In the genomic region with DNA sequence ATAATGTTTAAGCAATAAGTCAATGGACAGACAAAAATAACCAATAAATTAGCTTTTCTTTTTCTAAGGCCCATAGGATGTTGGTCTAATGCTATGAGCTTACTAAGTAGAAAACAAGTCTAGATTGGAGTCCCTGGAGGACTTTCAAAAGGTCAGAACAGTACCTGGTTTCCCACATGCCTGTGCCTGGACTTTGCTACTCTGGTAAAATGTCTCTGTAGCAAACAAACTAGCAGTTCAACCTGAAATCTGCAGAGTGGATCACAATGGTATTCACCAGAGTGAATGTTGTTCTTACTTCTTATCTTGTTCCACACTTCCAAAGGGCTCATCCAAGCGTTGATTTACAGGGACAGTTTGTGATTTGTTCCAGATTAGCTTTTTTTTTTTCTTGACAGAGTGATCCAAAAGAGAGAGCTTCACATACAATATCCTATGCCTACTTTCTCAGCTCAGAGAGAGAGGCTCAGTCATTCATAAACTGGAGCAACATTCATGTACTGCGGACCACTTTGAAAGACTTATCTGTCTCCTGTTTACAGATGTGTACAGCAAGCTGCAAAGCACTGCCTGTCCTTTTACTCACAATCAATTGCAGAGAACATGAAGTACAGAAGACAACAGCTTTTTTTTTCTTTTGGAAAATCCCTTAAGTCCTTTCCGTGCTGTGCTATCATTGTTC, we compare ENCODE assay signal across 2 cellular contexts.
TF ChIP-seq lines count a peak whose summit lies in the region.

No MANE protein-coding gene starts in this region.

TF ChIP-seq in H1, 55 proteins besides CTCF, POLR2A, EP300 and RAD21 (continued from another document):
- TF ChIP-seq GABPA (IDR thresholded peaks at IDR 0.05; ENCODE audit: borderline replicate concordance, insufficient read depth, low read length) (no peak), ASH2L (IDR thresholded peaks at IDR 0.05; ENCODE audit: low read length) (no peak), SP4 (IDR thresholded peaks at IDR 0.05; ENCODE audit: low read length) (no peak), CHD7 (IDR thresholded peaks at IDR 0.05; ENCODE audit: insufficient replicate concordance, low read length) (no peak), FOSL1 (IDR thresholded peaks at IDR 0.05; ENCODE audit: insufficient read depth, low read depth, low read length) (no peak), EZH2 (IDR thresholded peaks at IDR 0.05; ENCODE audit: low read depth, low read length, severe bottlenecking) (no peak), NRF1 (IDR thresholded peaks at IDR 0.05; ENCODE audit: low read depth, low read length) (no peak), SP1 (IDR thresholded peaks at IDR 0.05; ENCODE audit: low read depth, low read length) (no peak), KDM1A (IDR thresholded peaks at IDR 0.05; ENCODE audit: borderline replicate concordance, low read length) (no peak), RBBP5 (IDR thresholded peaks at IDR 0.05; ENCODE audit: borderline replicate concordance, low read depth, low read length) (no peak), SUZ12 (IDR thresholded peaks at IDR 0.05; ENCODE audit: low read length) (no peak)
- TF ChIP-seq, protein P1, sequence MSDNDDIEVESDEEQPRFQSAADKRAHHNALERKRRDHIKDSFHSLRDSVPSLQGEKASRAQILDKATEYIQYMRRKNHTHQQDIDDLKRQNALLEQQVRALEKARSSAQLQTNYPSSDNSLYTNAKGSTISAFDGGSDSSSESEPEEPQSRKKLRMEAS (IDR thresholded peaks at IDR 0.05) = no peak
TF ChIP-seq in H1: peak in this region for 0.

TF ChIP-seq in liver, 16 proteins besides CTCF, POLR2A, EP300 and RAD21 (continued from another document):
- TF ChIP-seq, protein P2, sequence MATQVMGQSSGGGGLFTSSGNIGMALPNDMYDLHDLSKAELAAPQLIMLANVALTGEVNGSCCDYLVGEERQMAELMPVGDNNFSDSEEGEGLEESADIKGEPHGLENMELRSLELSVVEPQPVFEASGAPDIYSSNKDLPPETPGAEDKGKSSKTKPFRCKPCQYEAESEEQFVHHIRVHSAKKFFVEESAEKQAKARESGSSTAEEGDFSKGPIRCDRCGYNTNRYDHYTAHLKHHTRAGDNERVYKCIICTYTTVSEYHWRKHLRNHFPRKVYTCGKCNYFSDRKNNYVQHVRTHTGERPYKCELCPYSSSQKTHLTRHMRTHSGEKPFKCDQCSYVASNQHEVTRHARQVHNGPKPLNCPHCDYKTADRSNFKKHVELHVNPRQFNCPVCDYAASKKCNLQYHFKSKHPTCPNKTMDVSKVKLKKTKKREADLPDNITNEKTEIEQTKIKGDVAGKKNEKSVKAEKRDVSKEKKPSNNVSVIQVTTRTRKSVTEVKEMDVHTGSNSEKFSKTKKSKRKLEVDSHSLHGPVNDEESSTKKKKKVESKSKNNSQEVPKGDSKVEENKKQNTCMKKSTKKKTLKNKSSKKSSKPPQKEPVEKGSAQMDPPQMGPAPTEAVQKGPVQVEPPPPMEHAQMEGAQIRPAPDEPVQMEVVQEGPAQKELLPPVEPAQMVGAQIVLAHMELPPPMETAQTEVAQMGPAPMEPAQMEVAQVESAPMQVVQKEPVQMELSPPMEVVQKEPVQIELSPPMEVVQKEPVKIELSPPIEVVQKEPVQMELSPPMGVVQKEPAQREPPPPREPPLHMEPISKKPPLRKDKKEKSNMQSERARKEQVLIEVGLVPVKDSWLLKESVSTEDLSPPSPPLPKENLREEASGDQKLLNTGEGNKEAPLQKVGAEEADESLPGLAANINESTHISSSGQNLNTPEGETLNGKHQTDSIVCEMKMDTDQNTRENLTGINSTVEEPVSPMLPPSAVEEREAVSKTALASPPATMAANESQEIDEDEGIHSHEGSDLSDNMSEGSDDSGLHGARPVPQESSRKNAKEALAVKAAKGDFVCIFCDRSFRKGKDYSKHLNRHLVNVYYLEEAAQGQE (IDR thresholded peaks at IDR 0.05) = peak; percentile 62
- TF ChIP-seq RXRA (IDR thresholded peaks at IDR 0.05) (peak; percentile 61 to 77), HNF4A (conservative IDR thresholded peaks at IDR 0.05) (peak; percentile 95 to 96), YY1 (IDR thresholded peaks at IDR 0.05) (peak; percentile 77), EGR1 (IDR thresholded peaks at IDR 0.05; ENCODE audit: low read depth in 2 of 2) (no peak), SP1 (IDR thresholded peaks at IDR 0.05) (peak; percentile 95), ATF3 (IDR thresholded peaks at IDR 0.05) (no peak), ZBTB33 (IDR thresholded peaks at IDR 0.05) (peak; percentile 21), NR2F2 (IDR thresholded peaks at IDR 0.05) (no peak), HNF4G (IDR thresholded peaks at IDR 0.05) (peak; percentile 87), FOXA1 (IDR thresholded peaks at IDR 0.05) (no peak), TAF1 (conservative IDR thresholded peaks at IDR 0.05) (no peak), FOXA2 (IDR thresholded peaks at IDR 0.05) (no peak), JUND (IDR thresholded peaks at IDR 0.05) (peak in 1 of 2 donors; percentile 22)
- TF ChIP-seq, protein P1 (IDR thresholded peaks at IDR 0.05) = peak; percentile 45
